12 cellular contexts compared by ENCODE assay signal in genomic region chr5:65041296-65042158, GRCh38.
A peak's percentile ranks its signal among the peaks of the same experiment; 100 is the strongest.
DNase-seq lines count a peak whose midpoint lies in the region; TF ChIP-seq lines count a peak whose summit lies in the region.
"Had no signal": no experiment of that assay in that cellular context is flagged by ENCODE, and none has a peak within 500 bp of the region (broad histone marks: within the 10 kb centered on the region; RNA-seq: fewer than 3 reads in every experiment).

No MANE protein-coding gene starts in this region.

- no peak overlapping the region for H3K9ac ChIP-seq in parathyroid adenoma

- DNase-seq in CD1c-positive myeloid dendritic cell (ENCODE audit: extremely low spot score) = peak; percentile 90
- DNase-seq in MV-4-11 (lab: John Stamatoyannopoulos, UW) = peak; percentile 97
- peak; percentile 15 for DNase-seq in choroid plexus epithelial cell (ENCODE audit: low read depth)
- no peak for DNase-seq in SW 1271 (lab: John Stamatoyannopoulos, UW)
- no peak for DNase-seq in effector memory CD4-positive, alpha-beta T cell
- DNase-seq in activated T-cell treated with anti-CD3 and anti-CD28 coated beads, Interleukin-2, amount 50 U/mL, for 48 hours = no peak
- no peak for DNase-seq in esophagus muscularis mucosa (ENCODE audit: extremely low spot score)
- DNase-seq: CD4-positive, alpha-beta memory T cell; dorsolateral prefrontal cortex; nucleus accumbens had no signal

- H3K4me1 ChIP-seq in parathyroid adenoma (peaks cover 3% of the 10 kb centered on the region), esophagus muscularis mucosa (peaks cover 10 to 25% (median 16%) of the 10 kb centered on the region in 4 donors)
- H3K4me1 ChIP-seq in effector memory CD4-positive, alpha-beta T cell (ENCODE audit: control insufficient read depth, insufficient read depth, low read length, poor library complexity, severe bottlenecking) = peaks cover 13% of the 10 kb centered on the region

- peak overlapping the region; percentile 15 for H3K27ac ChIP-seq in parathyroid adenoma
- no peak overlapping the region for H3K27ac ChIP-seq in effector memory CD4-positive, alpha-beta T cell (ENCODE audit: insufficient read depth, low read length, poor library complexity, severe bottlenecking)
- no peak overlapping the region for H3K27ac ChIP-seq in esophagus muscularis mucosa (replicated peaks in 1 of 4)

- WGBS in esophagus muscularis mucosa = 82% methylated on average over 2 of the region's 2 CpGs

- H3K4me2 ChIP-seq in parathyroid adenoma (ENCODE audit: low read length) = no peak overlapping the region

- no peak overlapping the region for H3K4me3 ChIP-seq in choroid plexus epithelial cell (ENCODE audit: low read depth, low read length)
- H3K4me3 ChIP-seq in parathyroid adenoma (ENCODE audit: low read depth, low read length) = no peak overlapping the region
- H3K4me3 ChIP-seq in effector memory CD4-positive, alpha-beta T cell (ENCODE audit: insufficient read depth, low read depth, low read length, poor library complexity, severe bottlenecking) = no peak overlapping the region
- no peak overlapping the region for H3K4me3 ChIP-seq in esophagus muscularis mucosa
- H3K4me3 ChIP-seq: dorsolateral prefrontal cortex, gastroesophageal sphincter had no signal

- no peak for TF ChIP-seq EP300 in esophagus muscularis mucosa (IDR thresholded peaks at IDR 0.05)

- intact Hi-C loops in esophagus muscularis mucosa (cut with DNase I) = no loop called here

- H2AFZ ChIP-seq in parathyroid adenoma = peak overlapping the region; percentile 6

- H3K36me3 ChIP-seq in parathyroid adenoma (ENCODE audit: control insufficient read depth, insufficient read depth, low read length) (no peaks in the 10 kb centered on the region), esophagus muscularis mucosa (no peaks in the 10 kb centered on the region)
- no peaks in the 10 kb centered on the region for H3K36me3 ChIP-seq in effector memory CD4-positive, alpha-beta T cell (ENCODE audit: control insufficient read depth, insufficient read depth, low read length)
- H3K36me3 ChIP-seq: gastroesophageal sphincter had no signal

- no peaks in the 10 kb centered on the region for H3K9me3 ChIP-seq in parathyroid adenoma (ENCODE audit: control insufficient read depth, low read length)
- no peaks in the 10 kb centered on the region for H3K9me3 ChIP-seq in effector memory CD4-positive, alpha-beta T cell (ENCODE audit: control insufficient read depth, low read length)
- no peaks in the 10 kb centered on the region for H3K9me3 ChIP-seq in esophagus muscularis mucosa
- H3K9me3 ChIP-seq: gastroesophageal sphincter had no signal

- H3K27me3 ChIP-seq in parathyroid adenoma (ENCODE audit: control insufficient read depth, insufficient read depth, low read length) = no peaks in the 10 kb centered on the region
- H3K27me3 ChIP-seq in effector memory CD4-positive, alpha-beta T cell (replicated peaks; ENCODE audit: control insufficient read depth, insufficient read depth, low read length, poor library complexity, severe bottlenecking) = no peaks in the 10 kb centered on the region
- no peaks in the 10 kb centered on the region for H3K27me3 ChIP-seq in esophagus muscularis mucosa
- H3K27me3 ChIP-seq: dorsolateral prefrontal cortex, gastroesophageal sphincter had no signal

- H3K79me2 ChIP-seq in parathyroid adenoma = no peaks in the 10 kb centered on the region

- TF ChIP-seq POLR2A in esophagus muscularis mucosa (IDR thresholded peaks at IDR 0.05; ENCODE audit: low read depth) = no peak

- TF ChIP-seq CTCF in choroid plexus epithelial cell (conservative IDR thresholded peaks at IDR 0.05; ENCODE audit: low read depth, low read length) = no peak
- no peak for TF ChIP-seq CTCF in parathyroid adenoma (IDR thresholded peaks at IDR 0.05)
- TF ChIP-seq CTCF in esophagus muscularis mucosa (IDR thresholded peaks at IDR 0.05) = no peak

Comparison
In these comparisons a context has a peak if more than half of its experiments do, and no peak if none do; other contexts are left out.
1. DNase-seq: peak in CD1c-positive myeloid dendritic cell (single experiment), MV-4-11 (single experiment) and choroid plexus epithelial cell (single experiment); none in SW 1271 (0 of 2), effector memory CD4-positive, alpha-beta T cell (0 of 3), activated T-cell treated with anti-CD3 and anti-CD28 coated beads, Interleukin-2, amount 50 U/mL, for 48 hours (0 of 2) and esophagus muscularis mucosa (single experiment).